Comparison of ENCODE assay signal across 8 cellular contexts in the genomic region with DNA sequence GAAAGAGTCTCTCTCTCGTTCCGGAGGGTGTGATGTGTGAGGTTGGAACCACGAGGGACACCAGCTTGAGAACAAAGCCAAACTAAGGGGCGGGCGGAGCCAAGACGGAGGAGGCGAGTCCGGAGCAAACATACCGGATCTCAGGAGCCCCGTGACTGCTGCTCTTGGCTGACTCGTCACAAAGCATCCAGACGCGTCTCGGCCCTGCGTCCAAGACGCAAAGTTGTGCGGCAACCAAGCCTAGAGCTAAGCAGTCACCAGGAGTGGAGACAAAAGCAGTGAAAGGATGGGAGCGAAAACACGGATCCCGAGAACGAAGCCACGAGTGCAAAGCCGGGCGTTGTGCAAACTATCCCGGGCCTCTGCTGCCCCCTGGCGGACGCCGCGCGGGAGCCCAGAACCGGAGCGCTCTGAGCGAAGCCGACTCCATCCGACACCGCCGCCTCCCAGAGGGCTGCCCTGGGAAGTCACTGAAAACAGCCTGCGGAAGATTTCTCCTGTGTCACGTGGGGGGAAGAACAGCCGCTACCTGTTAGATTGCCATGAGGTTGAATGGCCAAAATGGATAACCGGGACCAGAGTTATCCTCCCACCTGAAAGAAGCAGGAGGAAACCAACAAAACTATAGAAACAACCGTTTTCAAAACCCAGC. TPM values are rescaled to one million over a fixed set of nuclear protein-coding genes. Genes with fewer than 3 reads are reported as not detected.
DNase-seq lines count a peak whose midpoint lies in the region; ATAC-seq and TF ChIP-seq lines count a peak whose summit lies in the region.

No MANE protein-coding gene starts in this region.

- H3K4me3 ChIP-seq in left lung, result peak overlapping the region; percentile 42 to 47

- ATAC-seq in GM18909 (IDR thresholded peaks at IDR 0.05; ENCODE audit: poor library complexity, unreplicated experiment), result peak; percentile 91
- ATAC-seq in HG03196 (IDR thresholded peaks at IDR 0.05; ENCODE audit: unreplicated experiment), result peak; percentile 91
- ATAC-seq in left lung, result peak; percentile 98

- intact Hi-C loops in left lung (cut with DNase I), result loop anchor here in 1 of 2 donors (10.0 kb wide), 1 partner anchor 1190 kb away; no protein-coding TSS in a partner anchor

- H3K36me3 ChIP-seq in left lung, result no peaks in the 10 kb centered on the region

- TF ChIP-seq CTCF in left lung (IDR thresholded peaks at IDR 0.05), result peak; percentile 95 to 98

- peak; percentile 92 for DNase-seq in AG08396 (ENCODE audit: low spot score)
- peak; percentile 40 to 79 for DNase-seq in NCI-H446 (lab: John Stamatoyannopoulos, UW)
- peak; percentile 84 for DNase-seq in activated CD4-positive, alpha-beta T cell treated with anti-CD3 and anti-CD28 coated beads, Interleukin-2, amount 50 U/mL, for 1 hour
- peak; percentile 83 for DNase-seq in dedifferentiated amniotic fluid mesenchymal stem cell (ENCODE audit: extremely low spot score)
- peak; percentile 89 to 98 for DNase-seq in left lung
- DNase-seq in stimulated activated CD4-positive, alpha-beta T cell treated with anti-CD3 and anti-CD28 coated beads, Interleukin-2, amount 100 ng/mL, for 24 hours, result peak; percentile 91 to 93

- no peaks in the 10 kb centered on the region for H3K9me3 ChIP-seq in left lung

- peaks cover 10 to 22% of the 10 kb centered on the region in 2 donors for H3K4me1 ChIP-seq in left lung

- H3K27ac ChIP-seq in left lung, result peak overlapping the region in 1 of 2 donors; percentile 70

- peaks cover 10 to 41% of the 10 kb centered on the region in 2 donors for H3K27me3 ChIP-seq in left lung

RNA-seq across cellular contexts. Expression of a gene that starts 46.4 kb away (rescaled TPM):
- under 1 TPM in 1 of 2 donors, not detected in 1; 0.23 TPM for total RNA-seq in left lung
